In the genomic region with DNA sequence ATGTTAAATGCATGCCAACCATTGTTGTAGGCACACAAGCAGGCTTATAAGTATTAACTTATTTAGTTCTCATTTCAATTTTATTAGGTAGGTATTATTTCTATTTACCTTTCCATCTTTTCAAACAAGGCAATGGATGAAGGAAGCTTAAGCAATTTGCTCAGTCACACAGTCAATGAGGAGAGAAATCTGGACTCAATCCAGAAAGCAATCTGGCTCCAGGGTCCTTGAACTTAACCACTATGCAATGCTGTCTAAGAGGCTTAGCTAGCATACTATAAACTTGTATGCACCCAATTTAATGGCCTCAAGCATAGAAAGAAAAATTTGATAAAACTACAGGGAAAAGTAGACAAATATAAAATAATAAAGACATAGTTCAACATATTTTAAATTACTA, we compare ENCODE assay signal across 21 cellular contexts.
A peak's percentile ranks its signal among the peaks of the same experiment; 100 is the strongest.
DNase-seq lines count a peak whose midpoint lies in the region; ATAC-seq and TF ChIP-seq lines count a peak whose summit lies in the region.
"Had no signal": no experiment of that assay in that cellular context is flagged by ENCODE, and none has a peak within 500 bp of the region (broad histone marks: within the 10 kb centered on the region; RNA-seq: fewer than 3 reads in every experiment).

No MANE protein-coding gene starts in this region.

- H3K4me3 ChIP-seq in testis, result no peak overlapping the region
- H3K4me3 ChIP-seq: colonic mucosa, prostate gland had no signal

- H3K27ac Mint-ChIP-seq in stimulated activated naive B cell treated with anti-CD40 and anti-IgM and Interleukin-4, amounts not matched to agents 10 μg/mL and 1 μg/mL and 100 μg/mL, for 72 hours, result no peak overlapping the region
- H3K27ac Mint-ChIP-seq: IgD-negative memory B cell; nephron; T-helper 1 cell treated with Interleukin-12 subunit alpha and Interleukin-12 subunit beta and Interleukin-4 antibody, amounts not matched to agents 30 μg/mL and 1 μg/mL, for 36 hours had no signal

- no peak for ATAC-seq in GM21423 (IDR thresholded peaks at IDR 0.05; ENCODE audit: unreplicated experiment)
- ATAC-seq in stimulated activated naive B cell treated with anti-CD40 and anti-IgM and Interleukin-4, amounts not matched to agents 10 μg/mL and 1 μg/mL and 100 μg/mL, for 72 hours (replicated peaks), result no peak
- no peak for ATAC-seq in GM21786 (IDR thresholded peaks at IDR 0.05; ENCODE audit: unreplicated experiment)
- ATAC-seq: activated CD4-positive, CD25-positive, alpha-beta regulatory T cell treated with anti-CD3 and anti-CD28 coated beads, Interleukin-2, amount 50 U/mL, for 24 hours had no signal

- H3K9me3 Mint-ChIP-seq in stimulated activated naive B cell treated with anti-CD40 and anti-IgM and Interleukin-4, amounts not matched to agents 10 μg/mL and 1 μg/mL and 100 μg/mL, for 72 hours, result no peaks in the 10 kb centered on the region
- H3K9me3 Mint-ChIP-seq: IgD-negative memory B cell; nephron; T-helper 1 cell treated with Interleukin-12 subunit alpha and Interleukin-12 subunit beta and Interleukin-4 antibody, amounts not matched to agents 30 μg/mL and 1 μg/mL, for 36 hours had no signal

- H3K27me3 Mint-ChIP-seq in stimulated activated naive B cell treated with anti-CD40 and anti-IgM and Interleukin-4, amounts not matched to agents 10 μg/mL and 1 μg/mL and 100 μg/mL, for 72 hours, result peaks cover 9% of the 10 kb centered on the region in 2 donors
- H3K27me3 Mint-ChIP-seq: IgD-negative memory B cell had no signal

- DNase-seq in DMS79 treated with DMSO at 0.1 percent for 48 hours (lab: John Stamatoyannopoulos, UW), result peak; percentile 68
- peak; percentile 74 for DNase-seq in NCI-H2029 (lab: John Stamatoyannopoulos, UW)
- DNase-seq in NCI-H748 treated with DMSO at 0.1 percent for 48 hours (lab: John Stamatoyannopoulos, UW), result peak; percentile 8
- DNase-seq in kidney tubule cell (ENCODE audit: low spot score), result peak; percentile 2
- DNase-seq in stimulated activated naive B cell treated with anti-CD40 and anti-IgM and Interleukin-4, amounts not matched to agents 10 μg/mL and 1 μg/mL and 100 μg/mL, for 72 hours, result no peak
- DNase-seq in testis, result no peak
- DNase-seq: activated effector memory CD4-positive, alpha-beta T cell treated with anti-CD3 and anti-CD28 coated beads, Interleukin-2, amount 50 U/mL, for 16 hours; aorta; Calu3; colonic mucosa; foreskin melanocyte; mesendoderm; stimulated activated naive CD4-positive, alpha-beta T cell treated with Interleukin-2 at 50 U/mL for 16 hours; trophoblast cell had no signal

- H3K9me3 ChIP-seq in testis, result no peaks in the 10 kb centered on the region
- H3K9me3 ChIP-seq: colonic mucosa, prostate gland had no signal

- H3K36me3 Mint-ChIP-seq in stimulated activated naive B cell treated with anti-CD40 and anti-IgM and Interleukin-4, amounts not matched to agents 10 μg/mL and 1 μg/mL and 100 μg/mL, for 72 hours, result no peaks in the 10 kb centered on the region
- H3K36me3 Mint-ChIP-seq: IgD-negative memory B cell had no signal

- H3K4me3 Mint-ChIP-seq in stimulated activated naive B cell treated with anti-CD40 and anti-IgM and Interleukin-4, amounts not matched to agents 10 μg/mL and 1 μg/mL and 100 μg/mL, for 72 hours, result no peak overlapping the region
- H3K4me3 Mint-ChIP-seq: IgD-negative memory B cell; nephron; T-helper 1 cell treated with Interleukin-12 subunit alpha and Interleukin-12 subunit beta and Interleukin-4 antibody, amounts not matched to agents 30 μg/mL and 1 μg/mL, for 36 hours had no signal

- intact Hi-C loops in testis (cut with DNase I; ENCODE audit: low total_unique reads), result no loop called here

- no peak for TF ChIP-seq CTCF in testis (IDR thresholded peaks at IDR 0.05)

- no peak overlapping the region for H3K27ac ChIP-seq in testis
- H3K27ac ChIP-seq: colonic mucosa, prostate gland had no signal

- no peaks in the 10 kb centered on the region for H3K27me3 ChIP-seq in testis
- H3K27me3 ChIP-seq: colonic mucosa had no signal

- no peak for TF ChIP-seq POLR2A in testis (IDR thresholded peaks at IDR 0.05)

- H3K4me1 ChIP-seq in testis, result no peaks in the 10 kb centered on the region
- H3K4me1 ChIP-seq: colonic mucosa, prostate gland had no signal

- no peaks in the 10 kb centered on the region for H3K36me3 ChIP-seq in testis (ENCODE audit: low read depth, missing control alignments)
- H3K36me3 ChIP-seq: colonic mucosa, prostate gland had no signal

- H3K4me1 Mint-ChIP-seq in stimulated activated naive B cell treated with anti-CD40 and anti-IgM and Interleukin-4, amounts not matched to agents 10 μg/mL and 1 μg/mL and 100 μg/mL, for 72 hours, result peaks cover 1 to 10% of the 10 kb centered on the region in 2 donors
- H3K4me1 Mint-ChIP-seq: IgD-negative memory B cell, nephron had no signal

Comparison
In these comparisons a context has a peak if more than half of its experiments do, and no peak if none do; other contexts are left out.
1. DNase-seq: peak in DMS79 treated with DMSO at 0.1 percent for 48 hours (single experiment), NCI-H2029 (single experiment), NCI-H748 treated with DMSO at 0.1 percent for 48 hours (single experiment) and kidney tubule cell (single experiment); none in stimulated activated naive B cell treated with anti-CD40 and anti-IgM and Interleukin-4, amounts not matched to agents 10 μg/mL and 1 μg/mL and 100 μg/mL, for 72 hours (single experiment) and testis (single experiment).